Comparison of ENCODE assay signal across 1 cellular context in genomic region chr4:1463927-1464540, GRCh38.
TF ChIP-seq lines count a peak whose summit lies in the region.

No MANE protein-coding gene starts in this region.

TF ChIP-seq in H1, 55 proteins besides CTCF, POLR2A, EP300 and RAD21:
- TF ChIP-seq CHD2 (IDR thresholded peaks at IDR 0.05; ENCODE audit: low read length) (no peak), RXRA (IDR thresholded peaks at IDR 0.05; ENCODE audit: insufficient read depth, low read depth, low read length) (no peak), MAFK (IDR thresholded peaks at IDR 0.05; ENCODE audit: low read depth, low read length) (no peak), POLR2AphosphoS5 (IDR thresholded peaks at IDR 0.05; ENCODE audit: low read depth, low read length) (no peak), CTBP2 (IDR thresholded peaks at IDR 0.05; ENCODE audit: borderline replicate concordance, insufficient read depth, insufficient read length, low read length) (no peak), ATF2 (IDR thresholded peaks at IDR 0.05; ENCODE audit: low read length) (no peak), SIRT6 (IDR thresholded peaks at IDR 0.05; ENCODE audit: low read length) (no peak), EZH2 (IDR thresholded peaks at IDR 0.05; ENCODE audit: low read depth, low read length, severe bottlenecking) (no peak), MAX (IDR thresholded peaks at IDR 0.05) (no peak), HDAC2 (IDR thresholded peaks at IDR 0.05; ENCODE audit: borderline replicate concordance in 1 of 2, low read depth in 2 of 2, low read length in 2 of 2) (no peak), CREB1 (IDR thresholded peaks at IDR 0.05) (no peak), PHF8 (conservative IDR thresholded peaks at IDR 0.05; ENCODE audit: low read depth, low read length) (no peak), TEAD4 (IDR thresholded peaks at IDR 0.05; ENCODE audit: low read depth, low read length) (no peak), SIX5 (IDR thresholded peaks at IDR 0.05; ENCODE audit: low read depth, low read length) (no peak), TBP (IDR thresholded peaks at IDR 0.05; ENCODE audit: low read depth, low read length) (no peak), CEBPB (IDR thresholded peaks at IDR 0.05; ENCODE audit: low read depth, low read length) (no peak)
